In genomic region chr9:133945314-133945975, GRCh38 we compare ENCODE assay signal across 9 cellular contexts. TPM values are rescaled to one million over a fixed set of nuclear protein-coding genes. Genes with fewer than 3 reads are reported as not detected.
DNase-seq lines count a peak whose midpoint lies in the region; ATAC-seq lines count a peak whose summit lies in the region.
"Had no signal": no experiment of that assay in that cellular context is flagged by ENCODE, and none has a peak within 500 bp of the region (broad histone marks: within the 10 kb centered on the region; RNA-seq: fewer than 3 reads in every experiment).

No MANE protein-coding gene starts in this region.

- H3K18ac ChIP-seq in neuronal stem cell (ENCODE audit: low read length): peak overlapping the region; percentile 60

- peaks cover 16% of the 10 kb centered on the region for H3K79me1 ChIP-seq in neuronal stem cell (ENCODE audit: low read depth, low read length)

- H3K23ac ChIP-seq in neuronal stem cell (ENCODE audit: low read depth, low read length, poor library complexity): peak overlapping the region; percentile 18

- H2AFZ ChIP-seq in neuronal stem cell (ENCODE audit: low read length): no peak overlapping the region

- no peak overlapping the region for H3K27ac ChIP-seq in neuronal stem cell (replicated peaks; ENCODE audit: low read length)
- H3K27ac ChIP-seq: vagina had no signal

- peaks cover 3 to 35% of the 10 kb centered on the region in 2 donors for H3K36me3 ChIP-seq in neuronal stem cell (replicated peaks in 1 of 2; ENCODE audit: control insufficient read depth in 2 of 2, insufficient read depth in 2 of 2, low read length in 2 of 2)
- H3K36me3 ChIP-seq: vagina had no signal

- H4K8ac ChIP-seq in neuronal stem cell (ENCODE audit: low read depth, low read length): no peak overlapping the region

- H3K9me3 ChIP-seq in neuronal stem cell (replicated peaks in 1 of 2; ENCODE audit: control insufficient read depth in 2 of 2, insufficient read depth in 1 of 2, low read depth in 1 of 2, low read length in 2 of 2): no peaks in the 10 kb centered on the region
- H3K9me3 ChIP-seq: vagina had no signal

- DNase-seq in NOMO-1 treated with dmso at 0.1 percent for 144 hours (lab: John Stamatoyannopoulos, UW; ENCODE audit: unreplicated experiment) (peak; percentile 20), neuronal stem cell (ENCODE audit: low spot score) (no peak), cerebellar nuclear complex (lab: John Stamatoyannopoulos, UW) (no peak), activated T-cell treated with anti-CD3 and anti-CD28 coated beads for 4 hours (no peak), KG1 (lab: John Stamatoyannopoulos, UW) (no peak), NCI-H2196 (lab: John Stamatoyannopoulos, UW; ENCODE audit: unreplicated experiment) (no peak)

- no peak overlapping the region for H3K4me2 ChIP-seq in neuronal stem cell (ENCODE audit: insufficient read depth, low read length, poor library complexity, severe bottlenecking)

- H2BK15ac ChIP-seq in neuronal stem cell (ENCODE audit: low read length): no peak overlapping the region

- no peak overlapping the region for H2BK120ac ChIP-seq in neuronal stem cell (ENCODE audit: low read depth, low read length)

- H3K4me1 ChIP-seq in neuronal stem cell (ENCODE audit: control insufficient read depth in 2 of 2, insufficient read depth in 1 of 2, low read depth in 1 of 2, low read length in 2 of 2): peaks cover 23 to 49% of the 10 kb centered on the region in 2 donors

- no CpG with 5 or more reads among the region's 13 CpGs for WGBS in neuronal stem cell (ENCODE audit: extremely low coverage in 2 of 2, insufficient read length in 2 of 2, insufficient replicate concordance in 1 of 2), 2 donors

- no peak overlapping the region for H3K4me3 ChIP-seq in neuronal stem cell (ENCODE audit: low read length in 2 of 2)
- H3K4me3 ChIP-seq: vagina had no signal

- H3K14ac ChIP-seq in neuronal stem cell (ENCODE audit: low read length): peak overlapping the region; percentile 83

- H3K4ac ChIP-seq in neuronal stem cell (ENCODE audit: low read length): no peak overlapping the region

- no peak overlapping the region for H3K9ac ChIP-seq in neuronal stem cell (ENCODE audit: low read depth, low read length, poor library complexity)

- no peak overlapping the region for H4K91ac ChIP-seq in neuronal stem cell (ENCODE audit: low read depth, low read length, poor library complexity)

- ATAC-seq in GM18873 (IDR thresholded peaks at IDR 0.05; ENCODE audit: low FRiP score, unreplicated experiment): peak; percentile 37
- peak; percentile 48 for ATAC-seq in HG02571 (IDR thresholded peaks at IDR 0.05; ENCODE audit: unreplicated experiment)

- H2BK5ac ChIP-seq in neuronal stem cell (ENCODE audit: low read length): peak overlapping the region; percentile 66

- H2AK5ac ChIP-seq in neuronal stem cell (ENCODE audit: low read depth, low read length): peak overlapping the region; percentile 87

- H2BK12ac ChIP-seq in neuronal stem cell (ENCODE audit: low read length): no peak overlapping the region

- H3K27me3 ChIP-seq in neuronal stem cell (ENCODE audit: control insufficient read depth in 3 of 3, insufficient read depth in 3 of 3, low read depth in 1 of 3, low read length in 3 of 3): no peaks in the 10 kb centered on the region
- H3K27me3 ChIP-seq: vagina had no signal

RNA-seq across cellular contexts. Expression of gene VAV2, which starts 46.7 kb away (rescaled TPM):
- 18.5 TPM for polyA plus RNA-seq in neuronal stem cell (2013, experiment 1 of 2)
- polyA plus RNA-seq in neuronal stem cell (2013, experiment 2 of 2): 18.8 TPM
